8 cellular contexts compared by ENCODE assay signal in genomic region chr12:32755654-32756475, GRCh38. TPM values are rescaled to one million over a fixed set of nuclear protein-coding genes. Genes with fewer than 3 reads are reported as not detected.
DNase-seq lines count a peak whose midpoint lies in the region; ATAC-seq and TF ChIP-seq lines count a peak whose summit lies in the region.

Gene YARS2, minus strand, starts transcription at chr12:32755897. Its CDS starts 23 bp downstream, at chr12:32755874.

- H3K79me2 ChIP-seq in GM23338 (replicated peaks; ENCODE audit: insufficient read depth) = peaks cover 24% of the 10 kb centered on the region

- peak within 1 kb of the TSS; percentile 98 for H3K27ac Mint-ChIP-seq in GM23338
- H3K27ac Mint-ChIP-seq in activated T-helper 2 cell treated with anti-CD3 and anti-CD28 coated beads, Interferon-gamma antibody, Interleukin-2, Interleukin-4, amounts not matched to agents 10 μg/mL and 5 μg/mL and 100 μg/mL, durations not matched to agents 14 hours and 24 hours and 36 hours = peak within 1 kb of the TSS; percentile 84
- H3K27ac Mint-ChIP-seq in nephron = peak within 1 kb of the TSS; percentile 93 to 98 (median 94)
- peak within 1 kb of the TSS; percentile 93 to 95 for H3K27ac Mint-ChIP-seq in stimulated activated naive CD8-positive, alpha-beta T cell treated with anti-CD3 and anti-CD28 coated beads, Interleukin-15, amount 100 ng/mL, for 72 hours

- peak within 1 kb of the TSS; percentile 96 for H3K27ac ChIP-seq in GM23338 (ENCODE audit: low read depth)
- peak within 1 kb of the TSS; percentile 95 for H3K27ac ChIP-seq in RWPE1

- H3F3A ChIP-seq in GM23338 (replicated peaks; ENCODE audit: low read depth) = no peaks in the 10 kb centered on the region; the same call in 1 of the 2 replicates

- H4K20me1 ChIP-seq in GM23338 (replicated peaks; ENCODE audit: insufficient read depth) = 0 out of 2 replicates have a peak, but pooled peaks cover 3% of the 10 kb centered on the region

- ATAC-seq in GM23338 = peak; percentile 92
- ATAC-seq in stimulated activated naive CD8-positive, alpha-beta T cell treated with anti-CD3 and anti-CD28 coated beads, Interleukin-15, amount 100 ng/mL, for 72 hours = peak; percentile 90

- H3K4me3 ChIP-seq in GM23338 (peak within 1 kb of the TSS; percentile 65), fibroblast of pulmonary artery (replicated peaks; ENCODE audit: low read depth, low read length) (peak within 1 kb of the TSS; percentile 98)

- no peaks in the 10 kb centered on the region for H3K27me3 ChIP-seq in GM23338 (ENCODE audit: insufficient read depth)

- H3K4me3 Mint-ChIP-seq in GM23338 = peak within 1 kb of the TSS; percentile 91
- H3K4me3 Mint-ChIP-seq in activated T-helper 2 cell treated with anti-CD3 and anti-CD28 coated beads, Interferon-gamma antibody, Interleukin-2, Interleukin-4, amounts not matched to agents 10 μg/mL and 5 μg/mL and 100 μg/mL, durations not matched to agents 14 hours and 24 hours and 36 hours (ENCODE audit: low read depth) = peak within 1 kb of the TSS; percentile 92
- H3K4me3 Mint-ChIP-seq in nephron = peak within 1 kb of the TSS; percentile 84 to 94 (median 85)
- H3K4me3 Mint-ChIP-seq in stimulated activated naive CD8-positive, alpha-beta T cell treated with anti-CD3 and anti-CD28 coated beads, Interleukin-15, amount 100 ng/mL, for 72 hours = peak within 1 kb of the TSS; percentile 84 to 88

- H3K9me3 Mint-ChIP-seq in GM23338 (no peaks in the 10 kb centered on the region), nephron (no peaks in the 10 kb centered on the region)
- H3K9me3 Mint-ChIP-seq in activated T-helper 2 cell treated with anti-CD3 and anti-CD28 coated beads, Interferon-gamma antibody, Interleukin-2, Interleukin-4, amounts not matched to agents 10 μg/mL and 5 μg/mL and 100 μg/mL, durations not matched to agents 14 hours and 24 hours and 36 hours = no peaks in the 10 kb centered on the region
- H3K9me3 Mint-ChIP-seq in stimulated activated naive CD8-positive, alpha-beta T cell treated with anti-CD3 and anti-CD28 coated beads, Interleukin-15, amount 100 ng/mL, for 72 hours = no peaks in the 10 kb centered on the region

- H3K36me3 ChIP-seq in GM23338 (ENCODE audit: insufficient read depth) = peaks cover 16% of the 10 kb centered on the region; the same call in 1 of the 2 replicates

- intact Hi-C loops in activated T-helper 2 cell treated with anti-CD3 and anti-CD28 coated beads, Interferon-gamma antibody, Interleukin-2, Interleukin-4, amounts not matched to agents 10 μg/mL and 5 μg/mL and 100 μg/mL, durations not matched to agents 14 hours and 24 hours and 36 hours (cut with micrococcal nuclease) = loop anchor here (1.0 to 10.0 kb wide), 9 partner anchors 77 to 1681 kb away; partner anchors contain the start of genes ALG10, DDX11, DNM1L and ETFBKMT

- peak within 1 kb of the TSS; percentile 87 for H3K4me2 ChIP-seq in GM23338

- H2AFZ ChIP-seq in GM23338 = peak within 1 kb of the TSS; percentile 91

- H3K4me1 ChIP-seq in GM23338 (ENCODE audit: insufficient read depth) = peaks cover 8% of the 10 kb centered on the region

- H3K36me3 Mint-ChIP-seq in GM23338 (ENCODE audit: low read depth) = peaks cover 33% of the 10 kb centered on the region
- H3K36me3 Mint-ChIP-seq in activated T-helper 2 cell treated with anti-CD3 and anti-CD28 coated beads, Interferon-gamma antibody, Interleukin-2, Interleukin-4, amounts not matched to agents 10 μg/mL and 5 μg/mL and 100 μg/mL, durations not matched to agents 14 hours and 24 hours and 36 hours (ENCODE audit: low read depth) = peaks cover 32% of the 10 kb centered on the region
- H3K36me3 Mint-ChIP-seq in nephron (ENCODE audit: low read depth) = peaks cover 21% of the 10 kb centered on the region

- CTCF ChIA-PET in RWPE1 (lab: Yijun Ruan, JAX) = interaction anchor here (0.6 to 2.5 kb wide), 15 partner anchors 17 to 1513 kb away, joined by 3 to 17 read pairs (median 3); partner anchors contain the start of genes ALG10 and PKP2

- POLR2A ChIA-PET in RWPE1 (lab: Yijun Ruan, JAX; ENCODE audit: low non-redundant PET) = interaction anchor here (0.5 to 1.4 kb wide), 5 partner anchors 77 to 1266 kb away, joined by 3 to 17 read pairs (median 4); partner anchors contain the start of genes ALG10 and DNM1L

- peaks cover 13% of the 10 kb centered on the region; the same call in 2 of the 3 replicates for H3K4me1 Mint-ChIP-seq in GM23338
- H3K4me1 Mint-ChIP-seq in activated T-helper 2 cell treated with anti-CD3 and anti-CD28 coated beads, Interferon-gamma antibody, Interleukin-2, Interleukin-4, amounts not matched to agents 10 μg/mL and 5 μg/mL and 100 μg/mL, durations not matched to agents 14 hours and 24 hours and 36 hours (ENCODE audit: low read depth) = peaks cover 22% of the 10 kb centered on the region
- H3K4me1 Mint-ChIP-seq in nephron = peaks cover 19% of the 10 kb centered on the region
- H3K4me1 Mint-ChIP-seq in stimulated activated naive CD8-positive, alpha-beta T cell treated with anti-CD3 and anti-CD28 coated beads, Interleukin-15, amount 100 ng/mL, for 72 hours = peaks cover 25% of the 10 kb centered on the region

- H3K27me3 Mint-ChIP-seq in GM23338 (ENCODE audit: insufficient read depth, low read depth, poor library complexity) (no peaks in the 10 kb centered on the region), nephron (ENCODE audit: low read depth) (peaks cover 3% of the 10 kb centered on the region)
- no peaks in the 10 kb centered on the region for H3K27me3 Mint-ChIP-seq in activated T-helper 2 cell treated with anti-CD3 and anti-CD28 coated beads, Interferon-gamma antibody, Interleukin-2, Interleukin-4, amounts not matched to agents 10 μg/mL and 5 μg/mL and 100 μg/mL, durations not matched to agents 14 hours and 24 hours and 36 hours (ENCODE audit: low read depth)
- H3K27me3 Mint-ChIP-seq in stimulated activated naive CD8-positive, alpha-beta T cell treated with anti-CD3 and anti-CD28 coated beads, Interleukin-15, amount 100 ng/mL, for 72 hours = no peaks in the 10 kb centered on the region

- DNase-seq in EH (ENCODE audit: low read depth) (peak; percentile 99), GM23338 (ENCODE audit: low spot score) (peak; percentile 99), RWPE1 (ENCODE audit: low spot score) (peak; percentile 93), fibroblast of pulmonary artery (ENCODE audit: low read depth) (peak; percentile 99)
- DNase-seq in activated T-helper 2 cell treated with anti-CD3 and anti-CD28 coated beads, Interferon-gamma antibody, Interleukin-2, Interleukin-4, amounts not matched to agents 10 μg/mL and 5 μg/mL and 100 μg/mL, durations not matched to agents 14 hours and 24 hours and 36 hours (ENCODE audit: low spot score) = peak; percentile 85
- DNase-seq in stimulated activated naive CD8-positive, alpha-beta T cell treated with anti-CD3 and anti-CD28 coated beads, Interleukin-15, amount 100 ng/mL, for 72 hours = peak; percentile 76 to 86

- H3K9me2 ChIP-seq in GM23338 (ENCODE audit: insufficient read depth) = no peaks in the 10 kb centered on the region

- TF ChIP-seq CTCF in GM23338 (conservative IDR thresholded peaks at IDR 0.05; ENCODE audit: low read depth in 2 of 2) = peak; percentile 90 to 99
- TF ChIP-seq CTCF in LNCAP (IDR thresholded peaks at IDR 0.05) = peak; percentile 86
- TF ChIP-seq CTCF in RWPE1 (conservative IDR thresholded peaks at IDR 0.05; ENCODE audit: low read depth) = peak; percentile 75
- TF ChIP-seq CTCF in fibroblast of pulmonary artery (IDR thresholded peaks at IDR 0.05; ENCODE audit: low read length, missing control alignments) = peak; percentile 83
- TF ChIP-seq CTCF in nephron (IDR thresholded peaks at IDR 0.05; ENCODE audit: unreplicated experiment in 3 of 3) = peak; percentile 92 to 94 (median 92)

TF ChIP-seq in GM23338, 12 proteins besides CTCF, POLR2A, EP300 and RAD21 (continues in another document):
- TF ChIP-seq EZH2 (IDR thresholded peaks at IDR 0.05; ENCODE audit: low read depth, unreplicated experiment) (no peak), POLR2AphosphoS5 (IDR thresholded peaks at IDR 0.05; ENCODE audit: low read depth) (peak; percentile 86)

RNA-seq across cellular contexts. Expression of gene YARS2, which starts in this region (rescaled TPM):
- 67.1 and 73.0 TPM in 2 replicates for total RNA-seq in GM23338 (2014; rRNA removed; shearing (Covaris generic))
- polyA plus RNA-seq in GM23338 (2016; fragmentation: Nextera tagmentation; extraction: Ambion mirVana) = 70.1 and 76.7 TPM in 2 replicates
- total RNA-seq in activated T-helper 2 cell treated with anti-CD3 and anti-CD28 coated beads, Interferon-gamma antibody, Interleukin-2, Interleukin-4, amounts not matched to agents 10 μg/mL and 5 μg/mL and 100 μg/mL, durations not matched to agents 14 hours and 24 hours and 36 hours = 29.3 and 30.3 TPM in 2 replicates

Comparison
In these comparisons a context has a peak if more than half of its experiments do, and no peak if none do; other contexts are left out.
1. Peak in every context shown above with its lines: DNase-seq, ATAC-seq, H3K4me3 ChIP-seq and H3K27ac ChIP-seq.